ENCODE assay signal across 3 cellular contexts in genomic region chr6:117890172-117890571, GRCh38.
A peak's percentile ranks its signal among the peaks of the same experiment; 100 is the strongest.
TF ChIP-seq lines count a peak whose summit lies in the region.

No MANE protein-coding gene starts in this region.

TF ChIP-seq in HepG2, 621 proteins besides CTCF, POLR2A, EP300 and RAD21:
- TF ChIP-seq ZBTB3 (CRISPR knock-in tag; IDR thresholded peaks at IDR 0.05; ENCODE audit: borderline replicate concordance, low read depth): no peak
- no peak for TF ChIP-seq FOXK1 (CRISPR knock-in tag; IDR thresholded peaks at IDR 0.05; ENCODE audit: borderline replicate concordance, low read depth)
- TF ChIP-seq ZIK1 (CRISPR knock-in tag; IDR thresholded peaks at IDR 0.05; ENCODE audit: borderline replicate concordance, low read depth): no peak
- TF ChIP-seq LCORL (IDR thresholded peaks at IDR 0.05): 0 out of 2 replicates have a peak, but pooled peaks have one; percentile 30
- TF ChIP-seq LCORL (CRISPR knock-in tag; IDR thresholded peaks at IDR 0.05): no peak
- TF ChIP-seq ZNF549 (CRISPR knock-in tag; IDR thresholded peaks at IDR 0.05): no peak
- no peak for TF ChIP-seq FOXO1 (CRISPR knock-in tag; IDR thresholded peaks at IDR 0.05)

TF ChIP-seq in HEK293, 187 proteins besides CTCF, POLR2A, EP300 and RAD21:
- TF ChIP-seq FEZF1 (tag by site-specific recombination; IDR thresholded peaks at IDR 0.05) (0 out of 2 replicates have a peak, but pooled peaks have one; percentile 34), SCRT2 (tag by site-specific recombination; IDR thresholded peaks at IDR 0.05) (0 out of 2 replicates have a peak, but pooled peaks have one; percentile 24), GLI4 (tag by site-specific recombination; IDR thresholded peaks at IDR 0.05) (no peak), ZNF10 (tag by site-specific recombination; IDR thresholded peaks at IDR 0.05) (no peak)

TF ChIP-seq in K562, 482 proteins besides CTCF, POLR2A, EP300 and RAD21:
- TF ChIP-seq NFIC (IDR thresholded peaks at IDR 0.05) (peak; percentile 54), SMAD4 (CRISPR knock-in tag; conservative IDR thresholded peaks at IDR 0.05) (no peak)
